ENCODE assay signal across 1 cellular context in genomic region chr3:50586763-50587070, GRCh38.
TF ChIP-seq lines count a peak whose summit lies in the region.

No MANE protein-coding gene starts in this region.

TF ChIP-seq in K562, 482 proteins besides CTCF, POLR2A, EP300 and RAD21:
- TF ChIP-seq IFI16 (CRISPR knock-in tag; IDR thresholded peaks at IDR 0.05) (no peak), DNMT1 (IDR thresholded peaks at IDR 0.05) (no peak), DLX4 (CRISPR knock-in tag; IDR thresholded peaks at IDR 0.05) (no peak), NFYB (IDR thresholded peaks at IDR 0.05; ENCODE audit: extremely low read depth, insufficient read length) (no peak)
